ENCODE assay signal across 9 cellular contexts in the genomic region with DNA sequence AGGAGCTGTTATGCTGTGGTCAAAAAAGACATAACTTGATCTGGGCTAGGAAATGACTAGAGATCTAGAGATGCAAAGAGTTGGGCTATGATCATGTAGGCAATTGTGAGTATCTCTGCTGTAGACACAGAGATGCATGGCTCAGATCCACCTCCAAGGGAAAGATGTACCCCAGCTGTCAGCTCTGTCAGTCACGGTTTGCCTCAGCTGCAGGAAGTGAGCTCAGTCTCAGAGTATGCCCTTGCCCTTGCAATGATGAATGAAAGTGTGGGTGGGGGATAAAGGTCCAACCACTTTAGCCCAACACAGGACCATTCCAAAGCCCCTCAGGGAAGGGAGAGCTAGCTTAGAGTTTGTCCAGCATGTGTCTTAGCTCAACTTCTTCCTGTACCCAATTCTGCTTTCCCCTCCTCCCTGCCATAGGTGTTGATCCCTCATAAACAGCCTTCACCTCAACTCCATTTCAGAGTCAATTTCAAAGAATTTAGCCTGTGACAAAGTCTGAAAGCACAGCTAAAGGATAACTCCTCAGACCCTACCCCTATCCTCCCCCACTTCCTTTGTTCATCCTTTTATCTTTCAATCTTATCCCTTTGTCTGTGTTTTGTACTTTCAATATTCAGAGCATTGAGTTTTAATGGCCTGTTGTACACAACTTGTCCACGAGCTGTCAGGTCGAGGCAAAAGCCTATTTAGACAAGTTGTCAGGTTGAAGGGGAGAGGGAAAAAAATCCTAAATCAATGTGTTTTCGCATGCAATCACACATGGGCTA.
A peak's percentile ranks its signal among the peaks of the same experiment; 100 is the strongest.
DNase-seq lines count a peak whose midpoint lies in the region; ATAC-seq and TF ChIP-seq lines count a peak whose summit lies in the region.
"Had no signal": no experiment of that assay in that cellular context is flagged by ENCODE, and none has a peak within 500 bp of the region (broad histone marks: within the 10 kb centered on the region; RNA-seq: fewer than 3 reads in every experiment).

No MANE protein-coding gene starts in this region.

- no peaks in the 10 kb centered on the region for H3K36me3 ChIP-seq in cardiac muscle cell

- H3K4me1 Mint-ChIP-seq in stimulated activated naive B cell treated with anti-CD40 and anti-IgM and Interleukin-4, amounts not matched to agents 10 μg/mL and 1 μg/mL and 100 μg/mL, for 72 hours, result peaks cover 8 to 18% of the 10 kb centered on the region in 2 donors

- no peaks in the 10 kb centered on the region for H3K9me3 Mint-ChIP-seq in stimulated activated naive B cell treated with anti-CD40 and anti-IgM and Interleukin-4, amounts not matched to agents 10 μg/mL and 1 μg/mL and 100 μg/mL, for 72 hours

- intact Hi-C loops in cardiac septum (cut with DNase I), result no loop called here

- no peak overlapping the region for H3K4me3 Mint-ChIP-seq in stimulated activated naive B cell treated with anti-CD40 and anti-IgM and Interleukin-4, amounts not matched to agents 10 μg/mL and 1 μg/mL and 100 μg/mL, for 72 hours

- H3K36me3 Mint-ChIP-seq in stimulated activated naive B cell treated with anti-CD40 and anti-IgM and Interleukin-4, amounts not matched to agents 10 μg/mL and 1 μg/mL and 100 μg/mL, for 72 hours, result no peaks in the 10 kb centered on the region

- H3K27me3 ChIP-seq in cardiac muscle cell, result no peaks in the 10 kb centered on the region

- H3K27ac ChIP-seq in cardiac muscle cell, result peak overlapping the region; percentile 74

- no peak for TF ChIP-seq CTCF in cardiac muscle cell (IDR thresholded peaks at IDR 0.05; ENCODE audit: low read depth, low read length)

- no peak overlapping the region for H3K27ac Mint-ChIP-seq in stimulated activated naive B cell treated with anti-CD40 and anti-IgM and Interleukin-4, amounts not matched to agents 10 μg/mL and 1 μg/mL and 100 μg/mL, for 72 hours

- H3K27me3 Mint-ChIP-seq in stimulated activated naive B cell treated with anti-CD40 and anti-IgM and Interleukin-4, amounts not matched to agents 10 μg/mL and 1 μg/mL and 100 μg/mL, for 72 hours, result peaks cover 0 to 17% of the 10 kb centered on the region in 2 donors

- H3K4me3 ChIP-seq in cardiac muscle cell, result no peak overlapping the region

- H3K4me1 ChIP-seq in cardiac muscle cell (ENCODE audit: low read depth), result peaks cover 21% of the 10 kb centered on the region

- no peaks in the 10 kb centered on the region for H3K9me3 ChIP-seq in cardiac muscle cell (ENCODE audit: low read depth)

- ATAC-seq in HG02759 (IDR thresholded peaks at IDR 0.05; ENCODE audit: unreplicated experiment), result peak; percentile 99
- ATAC-seq in stimulated activated naive B cell treated with anti-CD40 and anti-IgM and Interleukin-4, amounts not matched to agents 10 μg/mL and 1 μg/mL and 100 μg/mL, for 72 hours (replicated peaks), result peak; percentile 85 to 91

- DNase-seq in cardiac muscle cell (ENCODE audit: low read depth in 1 of 2, low spot score in 1 of 2) (no peak), cardiac septum (ENCODE audit: low spot score) (no peak), RPMI7951 (ENCODE audit: low read depth) (peak; percentile 79), iPS-NIHi7 (ENCODE audit: extremely low spot score) (no peak), A172 (ENCODE audit: low spot score) (no peak)
- peak; percentile 11 for DNase-seq in stimulated activated naive B cell treated with anti-CD40 and anti-IgM and Interleukin-4, amounts not matched to agents 10 μg/mL and 1 μg/mL and 100 μg/mL, for 72 hours
- DNase-seq in activated CD8-positive, alpha-beta memory T cell treated with anti-CD3 and anti-CD28 coated beads, Interleukin-2, amount 50 U/mL, for 48 hours, result no peak
- DNase-seq: activated CD8-positive, alpha-beta memory T cell treated with anti-CD3 and anti-CD28 coated beads for 24 hours had no signal

Comparison
In these comparisons a context has a peak if more than half of its experiments do, and no peak if none do; other contexts are left out.
1. DNase-seq: peak in RPMI7951 (single experiment) and stimulated activated naive B cell treated with anti-CD40 and anti-IgM and Interleukin-4, amounts not matched to agents 10 μg/mL and 1 μg/mL and 100 μg/mL, for 72 hours (single experiment); none in cardiac muscle cell (0 of 2), cardiac septum (single experiment), iPS-NIHi7 (single experiment), A172 (single experiment) and activated CD8-positive, alpha-beta memory T cell treated with anti-CD3 and anti-CD28 coated beads, Interleukin-2, amount 50 U/mL, for 48 hours (single experiment).